Comparison of ENCODE assay signal across 11 cellular contexts in the genomic region with DNA sequence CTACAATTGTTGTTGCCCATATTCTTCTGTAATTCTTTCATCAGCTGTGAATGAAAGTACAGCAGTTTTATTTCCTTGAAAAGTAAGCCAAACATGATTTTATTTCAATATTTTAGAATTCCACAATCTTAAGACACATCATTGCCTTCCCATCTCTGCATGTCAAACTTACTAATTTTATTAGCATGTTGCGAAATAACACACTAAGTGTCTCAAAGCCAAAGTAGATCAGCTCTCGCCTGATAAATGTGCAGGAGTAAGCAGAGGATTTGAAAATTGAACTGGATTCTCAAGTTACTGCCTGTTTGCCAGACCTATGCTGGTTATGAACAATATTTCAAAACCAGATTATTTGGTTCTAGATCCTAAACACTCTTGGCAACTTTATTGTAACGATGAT. TPM values are rescaled to one million over a fixed set of nuclear protein-coding genes. Genes with fewer than 3 reads are reported as not detected.
DNase-seq lines count a peak whose midpoint lies in the region; ATAC-seq and TF ChIP-seq lines count a peak whose summit lies in the region.
"Had no signal": no experiment of that assay in that cellular context is flagged by ENCODE, and none has a peak within 500 bp of the region (broad histone marks: within the 10 kb centered on the region; RNA-seq: fewer than 3 reads in every experiment).

No MANE protein-coding gene starts in this region.

- H3K36me3 ChIP-seq in HEK293 (ENCODE audit: control insufficient read depth in 2 of 2, insufficient read depth in 1 of 2, low read length in 2 of 2) (no peaks in the 10 kb centered on the region), adrenal gland (replicated peaks in 1 of 2) (no peaks in the 10 kb centered on the region), muscle layer of duodenum (ENCODE audit: control insufficient read depth in 1 of 2, insufficient read depth in 2 of 2, low read length in 2 of 2) (no peaks in the 10 kb centered on the region)

- CTCF ChIA-PET in HEK293 (lab: Yijun Ruan, JAX) = no interaction called here

- no peak overlapping the region for H3K4me3 ChIP-seq in AG09309 (ENCODE audit: control insufficient read depth, low read depth, low read length)
- no peak overlapping the region for H3K4me3 ChIP-seq in HEK293 (ENCODE audit: low read depth, low read length)
- H3K4me3 ChIP-seq in adrenal gland = no peak overlapping the region
- H3K4me3 ChIP-seq in muscle layer of duodenum (ENCODE audit: low read depth in 1 of 2, low read length in 2 of 2) = no peak overlapping the region
- H3K4me3 ChIP-seq: tibial artery had no signal

- H3K4me1 ChIP-seq in HEK293 (ENCODE audit: control insufficient read depth, insufficient read depth, low read length) (peaks cover 5% of the 10 kb centered on the region), adrenal gland (replicated peaks in 1 of 2) (peaks cover 56 to 88% of the 10 kb centered on the region in 2 donors), muscle layer of duodenum (ENCODE audit: control insufficient read depth in 1 of 2, insufficient read depth in 2 of 2, low read length in 2 of 2) (peaks cover 41 to 89% of the 10 kb centered on the region in 2 donors)

- ATAC-seq in GM19455 (IDR thresholded peaks at IDR 0.05; ENCODE audit: unreplicated experiment) = no peak

- DNase-seq in AG09309 (ENCODE audit: low read depth) (peak; percentile 71), adrenal gland (no peak), NCI-H2081 treated with DMSO at 0.1 percent for 48 hours (lab: John Stamatoyannopoulos, UW) (no peak), SIG-M5 (lab: John Stamatoyannopoulos, UW) (no peak), middle frontal gyrus (ENCODE audit: extremely low spot score, low spot score) (no peak)
- DNase-seq: endodermal cell; stimulated activated CD4-positive, alpha-beta T cell treated with anti-CD3 and anti-CD28 coated beads, Interleukin-12 subunit alpha, Interleukin-12 subunit beta, amount 100 ng/mL, for 4 hours; tibial artery had no signal

- TF ChIP-seq POLR2A in adrenal gland (IDR thresholded peaks at IDR 0.05) = no peak

- TF ChIP-seq CTCF in AG09309 (IDR thresholded peaks at IDR 0.05; ENCODE audit: control insufficient read depth, insufficient read depth, low read depth, low read length, missing control alignments) (no peak), HEK293 (tag by site-specific recombination; IDR thresholded peaks at IDR 0.05) (no peak), adrenal gland (IDR thresholded peaks at IDR 0.05) (no peak)

- POLR2A ChIA-PET in HEK293 (lab: Yijun Ruan, JAX) = no interaction called here

- H3K9me3 ChIP-seq in HEK293 (ENCODE audit: control insufficient read depth, insufficient read depth, low read depth, low read length) (no peaks in the 10 kb centered on the region), adrenal gland (replicated peaks in 1 of 3) (no peaks in the 10 kb centered on the region), muscle layer of duodenum (ENCODE audit: control insufficient read depth in 1 of 2, low read length in 2 of 2) (no peaks in the 10 kb centered on the region)
- H3K9me3 ChIP-seq: tibial artery had no signal

- intact Hi-C loops in adrenal gland (cut with DNase I) = no loop called here

- H3K27ac ChIP-seq in HEK293 (ENCODE audit: extremely low read depth, low read depth, low read length) (no peak overlapping the region), adrenal gland (peak overlapping the region in 4 of 5 donors; percentile 11 to 77 (median 47)), muscle layer of duodenum (ENCODE audit: low read length) (peak overlapping the region; percentile 35)

- WGBS in adrenal gland, 4 donors = 51 to 65% (median 62%) methylated on average over 3 of the region's 3 CpGs

- H3K27me3 ChIP-seq in adrenal gland (no peaks in the 10 kb centered on the region), muscle layer of duodenum (ENCODE audit: low read depth, low read length) (no peaks in the 10 kb centered on the region)
- H3K27me3 ChIP-seq: tibial artery had no signal

TF ChIP-seq in HEK293, 187 proteins besides CTCF, POLR2A, EP300 and RAD21:
- TF ChIP-seq, protein P1, sequence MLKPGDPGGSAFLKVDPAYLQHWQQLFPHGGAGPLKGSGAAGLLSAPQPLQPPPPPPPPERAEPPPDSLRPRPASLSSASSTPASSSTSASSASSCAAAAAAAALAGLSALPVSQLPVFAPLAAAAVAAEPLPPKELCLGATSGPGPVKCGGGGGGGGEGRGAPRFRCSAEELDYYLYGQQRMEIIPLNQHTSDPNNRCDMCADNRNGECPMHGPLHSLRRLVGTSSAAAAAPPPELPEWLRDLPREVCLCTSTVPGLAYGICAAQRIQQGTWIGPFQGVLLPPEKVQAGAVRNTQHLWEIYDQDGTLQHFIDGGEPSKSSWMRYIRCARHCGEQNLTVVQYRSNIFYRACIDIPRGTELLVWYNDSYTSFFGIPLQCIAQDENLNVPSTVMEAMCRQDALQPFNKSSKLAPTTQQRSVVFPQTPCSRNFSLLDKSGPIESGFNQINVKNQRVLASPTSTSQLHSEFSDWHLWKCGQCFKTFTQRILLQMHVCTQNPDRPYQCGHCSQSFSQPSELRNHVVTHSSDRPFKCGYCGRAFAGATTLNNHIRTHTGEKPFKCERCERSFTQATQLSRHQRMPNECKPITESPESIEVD (tag by site-specific recombination; IDR thresholded peaks at IDR 0.05) = 0 out of 2 replicates have a peak, but pooled peaks have one; percentile 17
- TF ChIP-seq ZNF560 (tag by site-specific recombination; IDR thresholded peaks at IDR 0.05; ENCODE audit: borderline replicate concordance) = no peak
TF ChIP-seq in HEK293: peak in this region for 1.

RNA-seq across cellular contexts. Expression of gene TGFBR2, which starts 25.7 kb away (rescaled TPM):
- 100 to 1,000 TPM; 142 to 296 (median 178) TPM for total RNA-seq in adrenal gland
- 100 to 1,000 TPM in 1 of 3 donors, 10 to 100 TPM in 2; 19.1 to 128 (median 20.8) TPM for polyA plus RNA-seq in adrenal gland
